Comparison of ENCODE assay signal across 1 cellular context in the genomic region with DNA sequence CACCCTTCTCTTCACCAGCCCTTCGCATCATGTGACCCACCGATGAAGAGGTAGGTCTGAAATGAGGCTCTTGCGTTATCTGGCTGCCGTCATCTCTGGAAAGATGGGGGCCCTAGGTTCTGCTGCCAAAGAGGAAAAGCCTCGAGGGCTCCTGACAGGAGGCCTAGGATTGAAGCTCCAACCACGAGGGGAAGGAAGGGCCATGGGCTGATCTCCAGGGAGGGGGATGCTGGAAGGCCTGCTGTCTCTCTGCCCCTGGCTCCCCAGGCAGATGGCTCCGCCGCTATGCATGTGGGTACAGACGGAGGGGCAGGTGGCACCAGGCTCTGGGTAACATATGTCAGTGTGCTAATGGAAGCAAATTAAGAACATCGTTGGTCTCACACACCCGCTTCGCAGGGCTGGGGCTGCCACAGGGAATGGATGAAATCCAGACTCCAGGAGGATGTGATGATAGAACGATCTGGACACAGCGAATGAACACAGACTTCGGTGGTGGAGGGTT.
TF ChIP-seq lines count a peak whose summit lies in the region.

No MANE protein-coding gene starts in this region.

TF ChIP-seq in WTC11, 78 proteins besides CTCF, POLR2A, EP300 and RAD21 (continued from another document):
- TF ChIP-seq, protein P1, sequence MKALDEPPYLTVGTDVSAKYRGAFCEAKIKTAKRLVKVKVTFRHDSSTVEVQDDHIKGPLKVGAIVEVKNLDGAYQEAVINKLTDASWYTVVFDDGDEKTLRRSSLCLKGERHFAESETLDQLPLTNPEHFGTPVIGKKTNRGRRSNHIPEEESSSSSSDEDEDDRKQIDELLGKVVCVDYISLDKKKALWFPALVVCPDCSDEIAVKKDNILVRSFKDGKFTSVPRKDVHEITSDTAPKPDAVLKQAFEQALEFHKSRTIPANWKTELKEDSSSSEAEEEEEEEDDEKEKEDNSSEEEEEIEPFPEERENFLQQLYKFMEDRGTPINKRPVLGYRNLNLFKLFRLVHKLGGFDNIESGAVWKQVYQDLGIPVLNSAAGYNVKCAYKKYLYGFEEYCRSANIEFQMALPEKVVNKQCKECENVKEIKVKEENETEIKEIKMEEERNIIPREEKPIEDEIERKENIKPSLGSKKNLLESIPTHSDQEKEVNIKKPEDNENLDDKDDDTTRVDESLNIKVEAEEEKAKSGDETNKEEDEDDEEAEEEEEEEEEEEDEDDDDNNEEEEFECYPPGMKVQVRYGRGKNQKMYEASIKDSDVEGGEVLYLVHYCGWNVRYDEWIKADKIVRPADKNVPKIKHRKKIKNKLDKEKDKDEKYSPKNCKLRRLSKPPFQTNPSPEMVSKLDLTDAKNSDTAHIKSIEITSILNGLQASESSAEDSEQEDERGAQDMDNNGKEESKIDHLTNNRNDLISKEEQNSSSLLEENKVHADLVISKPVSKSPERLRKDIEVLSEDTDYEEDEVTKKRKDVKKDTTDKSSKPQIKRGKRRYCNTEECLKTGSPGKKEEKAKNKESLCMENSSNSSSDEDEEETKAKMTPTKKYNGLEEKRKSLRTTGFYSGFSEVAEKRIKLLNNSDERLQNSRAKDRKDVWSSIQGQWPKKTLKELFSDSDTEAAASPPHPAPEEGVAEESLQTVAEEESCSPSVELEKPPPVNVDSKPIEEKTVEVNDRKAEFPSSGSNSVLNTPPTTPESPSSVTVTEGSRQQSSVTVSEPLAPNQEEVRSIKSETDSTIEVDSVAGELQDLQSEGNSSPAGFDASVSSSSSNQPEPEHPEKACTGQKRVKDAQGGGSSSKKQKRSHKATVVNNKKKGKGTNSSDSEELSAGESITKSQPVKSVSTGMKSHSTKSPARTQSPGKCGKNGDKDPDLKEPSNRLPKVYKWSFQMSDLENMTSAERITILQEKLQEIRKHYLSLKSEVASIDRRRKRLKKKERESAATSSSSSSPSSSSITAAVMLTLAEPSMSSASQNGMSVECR (CRISPR knock-in tag; IDR thresholded peaks at IDR 0.05; ENCODE audit: borderline replicate concordance) = no peak
- no peak for TF ChIP-seq JAZF1 (CRISPR knock-in tag; IDR thresholded peaks at IDR 0.05)
- TF ChIP-seq, protein P2, sequence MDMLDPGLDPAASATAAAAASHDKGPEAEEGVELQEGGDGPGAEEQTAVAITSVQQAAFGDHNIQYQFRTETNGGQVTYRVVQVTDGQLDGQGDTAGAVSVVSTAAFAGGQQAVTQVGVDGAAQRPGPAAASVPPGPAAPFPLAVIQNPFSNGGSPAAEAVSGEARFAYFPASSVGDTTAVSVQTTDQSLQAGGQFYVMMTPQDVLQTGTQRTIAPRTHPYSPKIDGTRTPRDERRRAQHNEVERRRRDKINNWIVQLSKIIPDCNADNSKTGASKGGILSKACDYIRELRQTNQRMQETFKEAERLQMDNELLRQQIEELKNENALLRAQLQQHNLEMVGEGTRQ (CRISPR knock-in tag; IDR thresholded peaks at IDR 0.05) = peak; percentile 56
- TF ChIP-seq, protein P3, sequence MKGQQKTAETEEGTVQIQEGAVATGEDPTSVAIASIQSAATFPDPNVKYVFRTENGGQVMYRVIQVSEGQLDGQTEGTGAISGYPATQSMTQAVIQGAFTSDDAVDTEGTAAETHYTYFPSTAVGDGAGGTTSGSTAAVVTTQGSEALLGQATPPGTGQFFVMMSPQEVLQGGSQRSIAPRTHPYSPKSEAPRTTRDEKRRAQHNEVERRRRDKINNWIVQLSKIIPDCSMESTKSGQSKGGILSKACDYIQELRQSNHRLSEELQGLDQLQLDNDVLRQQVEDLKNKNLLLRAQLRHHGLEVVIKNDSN (CRISPR knock-in tag; IDR thresholded peaks at IDR 0.05) = 0 out of 2 replicates have a peak, but pooled peaks have one; percentile 27
- TF ChIP-seq CREM (CRISPR knock-in tag; IDR thresholded peaks at IDR 0.05) = no peak
- TF ChIP-seq, protein P4, sequence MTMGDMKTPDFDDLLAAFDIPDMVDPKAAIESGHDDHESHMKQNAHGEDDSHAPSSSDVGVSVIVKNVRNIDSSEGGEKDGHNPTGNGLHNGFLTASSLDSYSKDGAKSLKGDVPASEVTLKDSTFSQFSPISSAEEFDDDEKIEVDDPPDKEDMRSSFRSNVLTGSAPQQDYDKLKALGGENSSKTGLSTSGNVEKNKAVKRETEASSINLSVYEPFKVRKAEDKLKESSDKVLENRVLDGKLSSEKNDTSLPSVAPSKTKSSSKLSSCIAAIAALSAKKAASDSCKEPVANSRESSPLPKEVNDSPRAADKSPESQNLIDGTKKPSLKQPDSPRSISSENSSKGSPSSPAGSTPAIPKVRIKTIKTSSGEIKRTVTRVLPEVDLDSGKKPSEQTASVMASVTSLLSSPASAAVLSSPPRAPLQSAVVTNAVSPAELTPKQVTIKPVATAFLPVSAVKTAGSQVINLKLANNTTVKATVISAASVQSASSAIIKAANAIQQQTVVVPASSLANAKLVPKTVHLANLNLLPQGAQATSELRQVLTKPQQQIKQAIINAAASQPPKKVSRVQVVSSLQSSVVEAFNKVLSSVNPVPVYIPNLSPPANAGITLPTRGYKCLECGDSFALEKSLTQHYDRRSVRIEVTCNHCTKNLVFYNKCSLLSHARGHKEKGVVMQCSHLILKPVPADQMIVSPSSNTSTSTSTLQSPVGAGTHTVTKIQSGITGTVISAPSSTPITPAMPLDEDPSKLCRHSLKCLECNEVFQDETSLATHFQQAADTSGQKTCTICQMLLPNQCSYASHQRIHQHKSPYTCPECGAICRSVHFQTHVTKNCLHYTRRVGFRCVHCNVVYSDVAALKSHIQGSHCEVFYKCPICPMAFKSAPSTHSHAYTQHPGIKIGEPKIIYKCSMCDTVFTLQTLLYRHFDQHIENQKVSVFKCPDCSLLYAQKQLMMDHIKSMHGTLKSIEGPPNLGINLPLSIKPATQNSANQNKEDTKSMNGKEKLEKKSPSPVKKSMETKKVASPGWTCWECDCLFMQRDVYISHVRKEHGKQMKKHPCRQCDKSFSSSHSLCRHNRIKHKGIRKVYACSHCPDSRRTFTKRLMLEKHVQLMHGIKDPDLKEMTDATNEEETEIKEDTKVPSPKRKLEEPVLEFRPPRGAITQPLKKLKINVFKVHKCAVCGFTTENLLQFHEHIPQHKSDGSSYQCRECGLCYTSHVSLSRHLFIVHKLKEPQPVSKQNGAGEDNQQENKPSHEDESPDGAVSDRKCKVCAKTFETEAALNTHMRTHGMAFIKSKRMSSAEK (CRISPR knock-in tag; IDR thresholded peaks at IDR 0.05; ENCODE audit: borderline replicate concordance) = no peak
